ENCODE assay signal across 8 cellular contexts in the genomic region with DNA sequence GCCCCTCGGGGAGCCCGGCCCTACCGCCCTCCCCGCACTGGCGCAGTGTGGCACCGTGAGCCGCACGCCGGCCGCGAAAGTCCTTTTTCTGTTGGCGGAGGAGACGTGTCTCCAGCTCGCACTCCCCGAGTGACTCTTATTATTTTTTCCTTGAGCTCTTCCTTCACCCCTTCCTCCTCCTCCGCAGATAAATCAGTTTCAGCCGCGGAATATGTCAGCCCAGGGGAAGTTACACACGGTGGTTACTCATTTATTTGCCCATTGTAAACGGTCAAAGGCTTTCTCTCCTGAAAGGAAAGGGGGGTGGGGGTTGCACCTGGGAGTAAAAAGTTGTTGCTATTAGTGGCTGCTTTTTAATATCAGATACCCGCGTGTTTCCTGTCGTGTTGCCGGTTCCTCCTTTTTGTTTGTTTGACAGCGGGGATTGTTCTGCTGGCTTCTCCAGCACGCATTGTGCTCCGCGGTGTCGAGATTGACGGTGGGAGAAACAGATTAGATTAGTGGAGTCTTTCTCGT. TPM values are rescaled to one million over a fixed set of nuclear protein-coding genes. Genes with fewer than 3 reads are reported as not detected.
DNase-seq lines count a peak whose midpoint lies in the region; ATAC-seq and TF ChIP-seq lines count a peak whose summit lies in the region.

No MANE protein-coding gene starts in this region.

- H3K36me3 ChIP-seq in heart right ventricle = no peaks in the 10 kb centered on the region

- WGBS in heart right ventricle, 2 donors = 0% methylated on average over 31 of the region's 31 CpGs

- no peaks in the 10 kb centered on the region for H3K9me3 ChIP-seq in heart right ventricle

- H3K27ac ChIP-seq in C4-2B = peak overlapping the region; percentile 48
- no peak overlapping the region for H3K27ac ChIP-seq in HL-60 (replicated peaks)
- H3K27ac ChIP-seq in heart right ventricle = peak overlapping the region; percentile 81 to 93 (median 91)

- H3K27me3 ChIP-seq in HL-60 (ENCODE audit: insufficient read depth, poor library complexity, severe bottlenecking) (peaks cover 10% of the 10 kb centered on the region), heart right ventricle (peaks cover 0 to 34% (median 0%) of the 10 kb centered on the region in 7 donors)

- H3K4me3 ChIP-seq in HL-60 (replicated peaks; ENCODE audit: insufficient read depth, low read length) (peak overlapping the region; percentile 32), heart right ventricle (peak overlapping the region; percentile 56 to 95 (median 89))

- ATAC-seq in GM19324 (IDR thresholded peaks at IDR 0.05; ENCODE audit: low FRiP score, unreplicated experiment) (peak; percentile 5), heart right ventricle (peak in 7 of 8 donors; percentile 4 to 36 (median 18))

- intact Hi-C loops in heart right ventricle (cut with DNase I) = loop anchor here in 9 of 10 donors (1.0 to 10.0 kb wide), 9 partner anchors 55 to 428 kb away; no protein-coding TSS in a partner anchor

- H3K4me1 ChIP-seq in heart right ventricle = peaks cover 8 to 72% (median 61%) of the 10 kb centered on the region in 9 donors

- TF ChIP-seq CTCF in C4-2B (conservative IDR thresholded peaks at IDR 0.05) (no peak), HL-60 (IDR thresholded peaks at IDR 0.05; ENCODE audit: insufficient read depth, low read length) (no peak), heart right ventricle (IDR thresholded peaks at IDR 0.05) (no peak)

- DNase-seq in HL-60 (ENCODE audit: low read depth in 1 of 2, low spot score in 1 of 2) (peak in 1 of 2 experiments; percentile 39), heart right ventricle (peak; percentile 19 to 50), renal cortical epithelial cell (ENCODE audit: low read depth) (peak; percentile 79), NCI-H2107 treated with DMSO at 0.1 percent for 48 hours (lab: John Stamatoyannopoulos, UW; ENCODE audit: unreplicated experiment) (no peak), NCI-H128 (lab: John Stamatoyannopoulos, UW; ENCODE audit: unreplicated experiment) (no peak)
- DNase-seq in activated T-cell treated with anti-CD3 and anti-CD28 coated beads, Interleukin-2, amount 50 U/mL, for 48 hours = peak; percentile 52 to 54

RNA-seq across cellular contexts. Expression of a gene that starts 1.5 kb away (rescaled TPM):
- total RNA-seq in heart right ventricle (10 to 100 TPM; 35.1 to 83.6 (median 66.5) TPM), renal cortical epithelial cell (299 and 669 TPM in 2 replicates)
- 10 to 100 TPM; 14.1 to 21.4 TPM for polyA plus RNA-seq in heart right ventricle

Comparison
In these comparisons a context has a peak if more than half of its experiments do, and no peak if none do; other contexts are left out.
1. DNase-seq: peak in activated T-cell treated with anti-CD3 and anti-CD28 coated beads, Interleukin-2, amount 50 U/mL, for 48 hours (2 of 2), heart right ventricle (2 of 2) and renal cortical epithelial cell (single experiment); none in NCI-H2107 treated with DMSO at 0.1 percent for 48 hours (single experiment) and NCI-H128 (single experiment).